In genomic region chr17:13994050-13994449, GRCh38 we compare ENCODE assay signal across 34 cellular contexts.
"Had no signal": no experiment of that assay in that cellular context is flagged by ENCODE, and none has a peak within 500 bp of the region (broad histone marks: within the 10 kb centered on the region; RNA-seq: fewer than 3 reads in every experiment).

No MANE protein-coding gene starts in this region.

- ATAC-seq: activated naive CD4-positive, alpha-beta T cell treated with anti-CD3 and anti-CD28 coated beads, Interleukin-2, amount 50 U/mL, for 72 hours; activated naive CD8-positive, alpha-beta T cell treated with anti-CD3 and anti-CD28 coated beads, Interleukin-2, amount 50 U/mL, for 24 hours; activated T-cell treated with anti-CD3 and anti-CD28 coated beads, Interleukin-2, amount 50 U/mL, for 4 hours; activated T-cell treated with anti-CD3 and anti-CD28 coated beads, Interleukin-2, amount 50 U/mL, for 72 hours; activated T-helper 17 cell treated with anti-CD3 and anti-CD28 coated beads, Interleukin-2, amount 50 U/mL, for 72 hours; body of pancreas had no signal

- H3K4me1 ChIP-seq: ascending aorta, body of pancreas, breast epithelium had no signal

- H3K4me3 ChIP-seq: adrenal gland, ascending aorta, body of pancreas, breast epithelium, cardiac muscle cell had no signal

- FAIRE-seq: astrocyte, bronchial epithelial cell had no signal

- H3K27me3 ChIP-seq: adrenal gland, ascending aorta, body of pancreas, brain microvascular endothelial cell, breast epithelium, cardiac muscle cell had no signal

- DNase-seq: activated effector memory CD4-positive, alpha-beta T cell treated with anti-CD3 and anti-CD28 coated beads, Interleukin-2, amount 50 U/mL, for 16 hours; activated effector memory CD4-positive, alpha-beta T cell treated with Interleukin-2 at 50 U/mL for 16 hours; activated gamma-delta T cell; activated gamma-delta T cell treated with Interleukin-2 at 50 U/mL for 16 hours; activated naive CD4-positive, alpha-beta T cell treated with anti-CD3 and anti-CD28 coated beads for 36 hours; activated naive CD4-positive, alpha-beta T cell treated with anti-CD3 and anti-CD28 coated beads, Interleukin-2, amount 10 ng/mL, durations not matched to agents 7 days and 5 days; activated naive CD4-positive, alpha-beta T cell treated with anti-CD3 and anti-CD28 coated beads, Interleukin-2, amount 50 U/mL, for 16 hours; activated naive CD4-positive, alpha-beta T cell treated with Interleukin-2 at 50 U/mL for 16 hours; activated naive CD8-positive, alpha-beta T cell treated with anti-CD3 and anti-CD28 coated beads for 36 hours; activated naive CD8-positive, alpha-beta T cell treated with anti-CD3 and anti-CD28 coated beads, Interleukin-2, amount 10 ng/mL, durations not matched to agents 7 days and 5 days; activated naive CD8-positive, alpha-beta T cell treated with anti-CD3 and anti-CD28 coated beads, Interleukin-2, amount 50 U/mL, for 24 hours; activated T-cell treated with anti-CD3 and anti-CD28 coated beads for 4 hours; activated T-cell treated with anti-CD3 and anti-CD28 coated beads, Interleukin-2, amount 50 U/mL, for 1 hour; activated T-cell treated with anti-CD3 and anti-CD28 coated beads, Interleukin-2, amount 50 U/mL, for 24 hours; activated T-cell treated with anti-CD3 and anti-CD28 coated beads, Interleukin-2, amount 50 U/mL, for 4 hours; activated T-cell treated with anti-CD3 and anti-CD28 coated beads, Interleukin-2, amount 50 U/mL, for 48 hours; activated T-cell treated with anti-CD3 and anti-CD28 coated beads, Interleukin-2, amount 50 U/mL, for 72 hours; adrenal gland; amniotic stem cell; amygdala; anterior cingulate cortex; aorta; body of pancreas; brain microvascular endothelial cell; caudate nucleus; central memory CD4-positive, alpha-beta T cell; cerebellar nuclear complex had no signal

- H3K36me3 ChIP-seq: adrenal gland, ascending aorta, brain microvascular endothelial cell, breast epithelium, cardiac muscle cell had no signal

- H3K27ac ChIP-seq: adrenal gland, ascending aorta, body of pancreas, brain microvascular endothelial cell, breast epithelium, cardiac muscle cell had no signal

- H3K9me3 ChIP-seq: adrenal gland, ascending aorta, body of pancreas, breast epithelium had no signal
